ENCODE assay signal across 8 cellular contexts in genomic region chr19:15125232-15126067, GRCh38.
DNase-seq lines count a peak whose midpoint lies in the region; ATAC-seq and TF ChIP-seq lines count a peak whose summit lies in the region.

No MANE protein-coding gene starts in this region.

- ATAC-seq in GM21528 (IDR thresholded peaks at IDR 0.05; ENCODE audit: low FRiP score, unreplicated experiment), result peak; percentile 85

- peak overlapping the region; percentile 63 for H3K27ac ChIP-seq in OCI-LY3 (ENCODE audit: low read length)

- H2AFZ ChIP-seq in OCI-LY3 (ENCODE audit: low read depth, low read length), result peak overlapping the region; percentile 75

- no peak for TF ChIP-seq CTCF in OCI-LY3 (IDR thresholded peaks at IDR 0.05; ENCODE audit: low read depth, low read length)

- H3K4me1 ChIP-seq in OCI-LY3 (ENCODE audit: low read length), result peaks cover 12% of the 10 kb centered on the region

- peak overlapping the region; percentile 79 for H3K4me2 ChIP-seq in OCI-LY3 (ENCODE audit: low read length)

- H3K36me3 ChIP-seq in OCI-LY3 (replicated peaks; ENCODE audit: low read depth, low read length), result peaks cover 9% of the 10 kb centered on the region

- peaks cover 20% of the 10 kb centered on the region for H3K79me2 ChIP-seq in OCI-LY3 (ENCODE audit: low read length)

- no peaks in the 10 kb centered on the region for H3K9me3 ChIP-seq in OCI-LY3 (ENCODE audit: insufficient read depth, low read length)

- no peaks in the 10 kb centered on the region for H3K27me3 ChIP-seq in OCI-LY3 (ENCODE audit: low read depth, low read length)

- H3K4me3 ChIP-seq in OCI-LY3 (ENCODE audit: low read length), result peak overlapping the region; percentile 83

- no peaks in the 10 kb centered on the region for H4K20me1 ChIP-seq in OCI-LY3 (ENCODE audit: insufficient read depth, low read length)

- peak; percentile 90 for DNase-seq in DMS114 treated with DMSO at 0.1 percent for 48 hours (lab: John Stamatoyannopoulos, UW; ENCODE audit: unreplicated experiment)
- peak; percentile 98 for DNase-seq in HuH-7.5 (ENCODE audit: low spot score)
- DNase-seq in activated T-cell treated with anti-CD3 and anti-CD28 coated beads for 24 hours (ENCODE audit: low read depth), result peak; percentile 95
- peak; percentile 94 for DNase-seq in epidermal melanocyte (ENCODE audit: insufficient read length, low spot score)
- peak; percentile 97 for DNase-seq in midbrain (lab: John Stamatoyannopoulos, UW)
- DNase-seq in stimulated activated CD8-positive, alpha-beta memory T cell treated with anti-CD3 and anti-CD28 coated beads, Interleukin-15, amount 100 ng/mL, for 48 hours (ENCODE audit: low read depth in 2 of 2), result peak; percentile 98 to 99

- peak overlapping the region; percentile 82 for H3K9ac ChIP-seq in OCI-LY3 (ENCODE audit: low read length)

Comparison
In these comparisons a context has a peak if more than half of its experiments do, and no peak if none do; other contexts are left out.
1. Peak in every context shown above with its lines: DNase-seq, ATAC-seq, H3K4me3 ChIP-seq and H3K27ac ChIP-seq.